Comparison of ENCODE assay signal across 1 cellular context in the genomic region with DNA sequence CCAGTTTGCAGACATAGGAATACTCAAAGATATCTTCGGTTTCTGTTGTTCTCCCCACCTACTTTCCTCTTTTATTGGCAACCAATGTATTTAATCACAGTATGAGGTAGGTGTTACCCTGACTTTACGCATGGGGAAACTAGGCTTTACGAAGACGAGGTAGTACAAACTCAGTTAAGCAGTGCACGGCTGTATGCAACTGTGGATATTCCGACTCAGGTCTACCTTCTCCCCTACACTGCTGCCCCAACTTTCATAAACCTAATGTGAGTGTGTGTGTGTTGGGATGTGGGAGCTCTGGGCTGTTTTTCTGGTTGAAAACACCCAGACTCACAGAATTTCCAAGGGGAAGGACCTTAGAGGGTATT.
TF ChIP-seq lines count a peak whose summit lies in the region.

No MANE protein-coding gene starts in this region.

TF ChIP-seq in HepG2, 621 proteins besides CTCF, POLR2A, EP300 and RAD21:
- TF ChIP-seq ZNF337 (CRISPR knock-in tag; IDR thresholded peaks at IDR 0.05; ENCODE audit: borderline replicate concordance, low read depth) (0 out of 2 replicates have a peak, but pooled peaks have one; percentile 10), MBD4 (IDR thresholded peaks at IDR 0.05; ENCODE audit: borderline replicate concordance, low read length) (0 out of 2 replicates have a peak, but pooled peaks have one; percentile 68), ZC3H13 (CRISPR knock-in tag; IDR thresholded peaks at IDR 0.05) (peak; percentile 25), ZNF670 (CRISPR knock-in tag; IDR thresholded peaks at IDR 0.05; ENCODE audit: borderline replicate concordance) (peak; percentile 20; the same call in 1 of the 2 replicates), ZFP36L1 (CRISPR knock-in tag; IDR thresholded peaks at IDR 0.05) (peak; percentile 76), TOPORS (CRISPR knock-in tag; IDR thresholded peaks at IDR 0.05) (peak; percentile 66; the same call in 1 of the 2 replicates), ZC3H4 (CRISPR knock-in tag; IDR thresholded peaks at IDR 0.05; ENCODE audit: borderline replicate concordance) (peak; percentile 89), RBFOX2 (IDR thresholded peaks at IDR 0.05; ENCODE audit: low read depth, low read length) (0 out of 2 replicates have a peak, but pooled peaks have one; percentile 0), SNAPC2 (CRISPR knock-in tag; IDR thresholded peaks at IDR 0.05) (peak; percentile 23; the same call in 1 of the 2 replicates), ZNF230 (CRISPR knock-in tag; IDR thresholded peaks at IDR 0.05) (0 out of 2 replicates have a peak, but pooled peaks have one; percentile 1), CHD4 (IDR thresholded peaks at IDR 0.05; ENCODE audit: borderline replicate concordance, low read length) (0 out of 2 replicates have a peak, but pooled peaks have one; percentile 26), LCORL (IDR thresholded peaks at IDR 0.05) (no peak), LCORL (CRISPR knock-in tag; IDR thresholded peaks at IDR 0.05) (0 out of 2 replicates have a peak, but pooled peaks have one; percentile 2), ZNF547 (CRISPR knock-in tag; IDR thresholded peaks at IDR 0.05) (0 out of 2 replicates have a peak, but pooled peaks have one; percentile 9), POLR2AphosphoS5 (IDR thresholded peaks at IDR 0.05; ENCODE audit: low read depth, low read length) (0 out of 2 replicates have a peak, but pooled peaks have one; percentile 11), GTF3A (CRISPR knock-in tag; conservative IDR thresholded peaks at IDR 0.05) (0 out of 2 replicates have a peak, but pooled peaks have one; percentile 23), SOX13 (IDR thresholded peaks at IDR 0.05) (no peak), SOX13 (CRISPR knock-in tag; conservative IDR thresholded peaks at IDR 0.05 in 1 of 2, IDR thresholded peaks at IDR 0.05 in 1 of 2) (0 out of 4 replicates have a peak, but pooled peaks of 1 of the 2 experiments have one; percentile 30), SMYD3 (CRISPR knock-in tag; IDR thresholded peaks at IDR 0.05) (0 out of 2 replicates have a peak, but pooled peaks have one; percentile 2), YEATS4 (CRISPR knock-in tag; IDR thresholded peaks at IDR 0.05; ENCODE audit: borderline replicate concordance) (no peak), IRX3 (CRISPR knock-in tag; IDR thresholded peaks at IDR 0.05; ENCODE audit: borderline replicate concordance, low read depth) (0 out of 2 replicates have a peak, but pooled peaks have one; percentile 9), PAF1 (CRISPR knock-in tag; IDR thresholded peaks at IDR 0.05) (peak; percentile 83; the same call in 1 of the 2 replicates), ZNF510 (CRISPR knock-in tag; IDR thresholded peaks at IDR 0.05; ENCODE audit: low read depth) (no peak), ZNF615 (CRISPR knock-in tag; IDR thresholded peaks at IDR 0.05; ENCODE audit: borderline replicate concordance) (0 out of 2 replicates have a peak, but pooled peaks have one; percentile 13), ZNF350 (CRISPR knock-in tag; IDR thresholded peaks at IDR 0.05; ENCODE audit: borderline replicate concordance, low read depth) (0 out of 2 replicates have a peak, but pooled peaks have one; percentile 4), SCMH1 (CRISPR knock-in tag; IDR thresholded peaks at IDR 0.05; ENCODE audit: borderline replicate concordance) (no peak), ZSCAN21 (CRISPR knock-in tag; IDR thresholded peaks at IDR 0.05; ENCODE audit: borderline replicate concordance) (0 out of 2 replicates have a peak, but pooled peaks have one; percentile 2), PAWR (CRISPR knock-in tag; IDR thresholded peaks at IDR 0.05; ENCODE audit: borderline replicate concordance) (0 out of 2 replicates have a peak, but pooled peaks have one; percentile 16), ASH2L (IDR thresholded peaks at IDR 0.05; ENCODE audit: insufficient read length, low read depth, low read length) (peak; percentile 57), THYN1 (CRISPR knock-in tag; IDR thresholded peaks at IDR 0.05; ENCODE audit: borderline replicate concordance, low read depth) (0 out of 2 replicates have a peak, but pooled peaks have one; percentile 36), NFIC (IDR thresholded peaks at IDR 0.05; ENCODE audit: low read length) (0 out of 2 replicates have a peak, but pooled peaks have one; percentile 13), ZNF746 (CRISPR knock-in tag; IDR thresholded peaks at IDR 0.05) (no peak), ZNF468 (CRISPR knock-in tag; IDR thresholded peaks at IDR 0.05) (peak; percentile 75; the same call in 1 of the 2 replicates), PRMT3 (CRISPR knock-in tag; IDR thresholded peaks at IDR 0.05; ENCODE audit: borderline replicate concordance, low read depth) (peak; percentile 71; the same call in 1 of the 2 replicates), SMARCE1 (IDR thresholded peaks at IDR 0.05; ENCODE audit: borderline replicate concordance) (no peak)
- TF ChIP-seq, protein P1, sequence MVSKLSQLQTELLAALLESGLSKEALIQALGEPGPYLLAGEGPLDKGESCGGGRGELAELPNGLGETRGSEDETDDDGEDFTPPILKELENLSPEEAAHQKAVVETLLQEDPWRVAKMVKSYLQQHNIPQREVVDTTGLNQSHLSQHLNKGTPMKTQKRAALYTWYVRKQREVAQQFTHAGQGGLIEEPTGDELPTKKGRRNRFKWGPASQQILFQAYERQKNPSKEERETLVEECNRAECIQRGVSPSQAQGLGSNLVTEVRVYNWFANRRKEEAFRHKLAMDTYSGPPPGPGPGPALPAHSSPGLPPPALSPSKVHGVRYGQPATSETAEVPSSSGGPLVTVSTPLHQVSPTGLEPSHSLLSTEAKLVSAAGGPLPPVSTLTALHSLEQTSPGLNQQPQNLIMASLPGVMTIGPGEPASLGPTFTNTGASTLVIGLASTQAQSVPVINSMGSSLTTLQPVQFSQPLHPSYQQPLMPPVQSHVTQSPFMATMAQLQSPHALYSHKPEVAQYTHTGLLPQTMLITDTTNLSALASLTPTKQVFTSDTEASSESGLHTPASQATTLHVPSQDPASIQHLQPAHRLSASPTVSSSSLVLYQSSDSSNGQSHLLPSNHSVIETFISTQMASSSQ (IDR thresholded peaks at IDR 0.05; ENCODE audit: low read depth) = no peak
- TF ChIP-seq, protein P1 (CRISPR knock-in tag; IDR thresholded peaks at IDR 0.05; ENCODE audit: borderline replicate concordance) = no peak
- TF ChIP-seq, protein P2, sequence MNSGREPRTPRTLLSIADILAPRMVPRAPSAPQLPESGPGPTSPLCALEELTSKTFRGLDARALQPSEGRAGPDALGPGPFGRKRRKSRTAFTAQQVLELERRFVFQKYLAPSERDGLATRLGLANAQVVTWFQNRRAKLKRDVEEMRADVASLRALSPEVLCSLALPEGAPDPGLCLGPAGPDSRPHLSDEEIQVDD (CRISPR knock-in tag; IDR thresholded peaks at IDR 0.05; ENCODE audit: borderline replicate concordance) = no peak
- TF ChIP-seq, protein P3, sequence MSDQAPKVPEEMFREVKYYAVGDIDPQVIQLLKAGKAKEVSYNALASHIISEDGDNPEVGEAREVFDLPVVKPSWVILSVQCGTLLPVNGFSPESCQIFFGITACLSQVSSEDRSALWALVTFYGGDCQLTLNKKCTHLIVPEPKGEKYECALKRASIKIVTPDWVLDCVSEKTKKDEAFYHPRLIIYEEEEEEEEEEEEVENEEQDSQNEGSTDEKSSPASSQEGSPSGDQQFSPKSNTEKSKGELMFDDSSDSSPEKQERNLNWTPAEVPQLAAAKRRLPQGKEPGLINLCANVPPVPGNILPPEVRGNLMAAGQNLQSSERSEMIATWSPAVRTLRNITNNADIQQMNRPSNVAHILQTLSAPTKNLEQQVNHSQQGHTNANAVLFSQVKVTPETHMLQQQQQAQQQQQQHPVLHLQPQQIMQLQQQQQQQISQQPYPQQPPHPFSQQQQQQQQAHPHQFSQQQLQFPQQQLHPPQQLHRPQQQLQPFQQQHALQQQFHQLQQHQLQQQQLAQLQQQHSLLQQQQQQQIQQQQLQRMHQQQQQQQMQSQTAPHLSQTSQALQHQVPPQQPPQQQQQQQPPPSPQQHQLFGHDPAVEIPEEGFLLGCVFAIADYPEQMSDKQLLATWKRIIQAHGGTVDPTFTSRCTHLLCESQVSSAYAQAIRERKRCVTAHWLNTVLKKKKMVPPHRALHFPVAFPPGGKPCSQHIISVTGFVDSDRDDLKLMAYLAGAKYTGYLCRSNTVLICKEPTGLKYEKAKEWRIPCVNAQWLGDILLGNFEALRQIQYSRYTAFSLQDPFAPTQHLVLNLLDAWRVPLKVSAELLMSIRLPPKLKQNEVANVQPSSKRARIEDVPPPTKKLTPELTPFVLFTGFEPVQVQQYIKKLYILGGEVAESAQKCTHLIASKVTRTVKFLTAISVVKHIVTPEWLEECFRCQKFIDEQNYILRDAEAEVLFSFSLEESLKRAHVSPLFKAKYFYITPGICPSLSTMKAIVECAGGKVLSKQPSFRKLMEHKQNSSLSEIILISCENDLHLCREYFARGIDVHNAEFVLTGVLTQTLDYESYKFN (CRISPR knock-in tag; conservative IDR thresholded peaks at IDR 0.05) = no peak
- TF ChIP-seq, protein P4, sequence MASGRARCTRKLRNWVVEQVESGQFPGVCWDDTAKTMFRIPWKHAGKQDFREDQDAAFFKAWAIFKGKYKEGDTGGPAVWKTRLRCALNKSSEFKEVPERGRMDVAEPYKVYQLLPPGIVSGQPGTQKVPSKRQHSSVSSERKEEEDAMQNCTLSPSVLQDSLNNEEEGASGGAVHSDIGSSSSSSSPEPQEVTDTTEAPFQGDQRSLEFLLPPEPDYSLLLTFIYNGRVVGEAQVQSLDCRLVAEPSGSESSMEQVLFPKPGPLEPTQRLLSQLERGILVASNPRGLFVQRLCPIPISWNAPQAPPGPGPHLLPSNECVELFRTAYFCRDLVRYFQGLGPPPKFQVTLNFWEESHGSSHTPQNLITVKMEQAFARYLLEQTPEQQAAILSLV (CRISPR knock-in tag; IDR thresholded peaks at IDR 0.05; ENCODE audit: borderline replicate concordance) = 0 out of 2 replicates have a peak, but pooled peaks have one; percentile 6
- TF ChIP-seq, protein P5, sequence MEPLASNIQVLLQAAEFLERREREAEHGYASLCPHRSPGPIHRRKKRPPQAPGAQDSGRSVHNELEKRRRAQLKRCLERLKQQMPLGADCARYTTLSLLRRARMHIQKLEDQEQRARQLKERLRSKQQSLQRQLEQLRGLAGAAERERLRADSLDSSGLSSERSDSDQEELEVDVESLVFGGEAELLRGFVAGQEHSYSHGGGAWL (CRISPR knock-in tag; IDR thresholded peaks at IDR 0.05) = no peak
- TF ChIP-seq, protein P6, sequence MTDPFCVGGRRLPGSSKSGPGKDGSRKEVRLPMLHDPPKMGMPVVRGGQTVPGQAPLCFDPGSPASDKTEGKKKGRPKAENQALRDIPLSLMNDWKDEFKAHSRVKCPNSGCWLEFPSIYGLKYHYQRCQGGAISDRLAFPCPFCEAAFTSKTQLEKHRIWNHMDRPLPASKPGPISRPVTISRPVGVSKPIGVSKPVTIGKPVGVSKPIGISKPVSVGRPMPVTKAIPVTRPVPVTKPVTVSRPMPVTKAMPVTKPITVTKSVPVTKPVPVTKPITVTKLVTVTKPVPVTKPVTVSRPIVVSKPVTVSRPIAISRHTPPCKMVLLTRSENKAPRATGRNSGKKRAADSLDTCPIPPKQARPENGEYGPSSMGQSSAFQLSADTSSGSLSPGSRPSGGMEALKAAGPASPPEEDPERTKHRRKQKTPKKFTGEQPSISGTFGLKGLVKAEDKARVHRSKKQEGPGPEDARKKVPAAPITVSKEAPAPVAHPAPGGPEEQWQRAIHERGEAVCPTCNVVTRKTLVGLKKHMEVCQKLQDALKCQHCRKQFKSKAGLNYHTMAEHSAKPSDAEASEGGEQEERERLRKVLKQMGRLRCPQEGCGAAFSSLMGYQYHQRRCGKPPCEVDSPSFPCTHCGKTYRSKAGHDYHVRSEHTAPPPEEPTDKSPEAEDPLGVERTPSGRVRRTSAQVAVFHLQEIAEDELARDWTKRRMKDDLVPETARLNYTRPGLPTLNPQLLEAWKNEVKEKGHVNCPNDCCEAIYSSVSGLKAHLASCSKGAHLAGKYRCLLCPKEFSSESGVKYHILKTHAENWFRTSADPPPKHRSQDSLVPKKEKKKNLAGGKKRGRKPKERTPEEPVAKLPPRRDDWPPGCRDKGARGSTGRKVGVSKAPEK (CRISPR knock-in tag; IDR thresholded peaks at IDR 0.05; ENCODE audit: borderline replicate concordance) = 0 out of 2 replicates have a peak, but pooled peaks have one; percentile 21
- TF ChIP-seq, protein P7, sequence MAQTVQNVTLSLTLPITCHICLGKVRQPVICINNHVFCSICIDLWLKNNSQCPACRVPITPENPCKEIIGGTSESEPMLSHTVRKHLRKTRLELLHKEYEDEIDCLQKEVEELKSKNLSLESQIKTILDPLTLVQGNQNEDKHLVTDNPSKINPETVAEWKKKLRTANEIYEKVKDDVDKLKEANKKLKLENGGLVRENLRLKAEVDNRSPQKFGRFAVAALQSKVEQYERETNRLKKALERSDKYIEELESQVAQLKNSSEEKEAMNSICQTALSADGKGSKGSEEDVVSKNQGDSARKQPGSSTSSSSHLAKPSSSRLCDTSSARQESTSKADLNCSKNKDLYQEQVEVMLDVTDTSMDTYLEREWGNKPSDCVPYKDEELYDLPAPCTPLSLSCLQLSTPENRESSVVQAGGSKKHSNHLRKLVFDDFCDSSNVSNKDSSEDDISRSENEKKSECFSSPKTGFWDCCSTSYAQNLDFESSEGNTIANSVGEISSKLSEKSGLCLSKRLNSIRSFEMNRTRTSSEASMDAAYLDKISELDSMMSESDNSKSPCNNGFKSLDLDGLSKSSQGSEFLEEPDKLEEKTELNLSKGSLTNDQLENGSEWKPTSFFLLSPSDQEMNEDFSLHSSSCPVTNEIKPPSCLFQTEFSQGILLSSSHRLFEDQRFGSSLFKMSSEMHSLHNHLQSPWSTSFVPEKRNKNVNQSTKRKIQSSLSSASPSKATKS (CRISPR knock-in tag; IDR thresholded peaks at IDR 0.05) = no peak
- TF ChIP-seq, protein P8, sequence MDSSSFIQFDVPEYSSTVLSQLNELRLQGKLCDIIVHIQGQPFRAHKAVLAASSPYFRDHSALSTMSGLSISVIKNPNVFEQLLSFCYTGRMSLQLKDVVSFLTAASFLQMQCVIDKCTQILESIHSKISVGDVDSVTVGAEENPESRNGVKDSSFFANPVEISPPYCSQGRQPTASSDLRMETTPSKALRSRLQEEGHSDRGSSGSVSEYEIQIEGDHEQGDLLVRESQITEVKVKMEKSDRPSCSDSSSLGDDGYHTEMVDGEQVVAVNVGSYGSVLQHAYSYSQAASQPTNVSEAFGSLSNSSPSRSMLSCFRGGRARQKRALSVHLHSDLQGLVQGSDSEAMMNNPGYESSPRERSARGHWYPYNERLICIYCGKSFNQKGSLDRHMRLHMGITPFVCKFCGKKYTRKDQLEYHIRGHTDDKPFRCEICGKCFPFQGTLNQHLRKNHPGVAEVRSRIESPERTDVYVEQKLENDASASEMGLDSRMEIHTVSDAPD (CRISPR knock-in tag; IDR thresholded peaks at IDR 0.05) = 0 out of 2 replicates have a peak, but pooled peaks have one; percentile 10
TF ChIP-seq in HepG2: peak in this region for 31.
